2 cellular contexts compared by ENCODE assay signal in genomic region chr17:76614912-76615617, GRCh38.
TF ChIP-seq lines count a peak whose summit lies in the region.

No MANE protein-coding gene starts in this region.

TF ChIP-seq in K562, 482 proteins besides CTCF, POLR2A, EP300 and RAD21:
- TF ChIP-seq CSDE1 (IDR thresholded peaks at IDR 0.05) (no peak), POLR2G (IDR thresholded peaks at IDR 0.05; ENCODE audit: low read depth, low read length) (peak; percentile 66), ZBTB33 (CRISPR knock-in tag; IDR thresholded peaks at IDR 0.05) (peak; percentile 50; the same call in 1 of the 2 replicates), PCBP2 (IDR thresholded peaks at IDR 0.05; ENCODE audit: low read depth, low read length, poor library complexity, severe bottlenecking) (no peak), NCOA1 (IDR thresholded peaks at IDR 0.05; ENCODE audit: low read depth) (no peak)

TF ChIP-seq in GM23338, 12 proteins besides CTCF, POLR2A, EP300 and RAD21:
- no peak for TF ChIP-seq STAT1 (IDR thresholded peaks at IDR 0.05; ENCODE audit: unreplicated experiment)
- no peak for TF ChIP-seq ZNF331 (CRISPR knock-in tag; IDR thresholded peaks at IDR 0.05; ENCODE audit: low read depth)
- no peak for TF ChIP-seq REST (IDR thresholded peaks at IDR 0.05; ENCODE audit: unreplicated experiment)
